23 cellular contexts compared by ENCODE assay signal in genomic region chr6:122567034-122567433, GRCh38. TPM values are rescaled to one million over a fixed set of nuclear protein-coding genes. Genes with fewer than 3 reads are reported as not detected.
"Had no signal": no experiment of that assay in that cellular context is flagged by ENCODE, and none has a peak within 500 bp of the region (broad histone marks: within the 10 kb centered on the region; RNA-seq: fewer than 3 reads in every experiment).

No MANE protein-coding gene starts in this region.

- H3K27me3 Mint-ChIP-seq: stimulated activated naive CD8-positive, alpha-beta T cell treated with anti-CD3 and anti-CD28 coated beads, Interleukin-15, Interleukin-2, amounts not matched to agents 100 ng/mL and 50 ng/mL, for 24 hours; type B pancreatic cell had no signal

- DNase-seq: activated CD4-positive, alpha-beta T cell treated with anti-CD3 and anti-CD28 coated beads for 4 hours; activated CD4-positive, alpha-beta T cell treated with anti-CD3 and anti-CD28 coated beads, Interleukin-2, amount 50 U/mL, for 48 hours; activated CD8-positive, alpha-beta memory T cell treated with anti-CD3 and anti-CD28 coated beads for 24 hours; activated effector memory CD4-positive, alpha-beta T cell treated with Interleukin-2 at 50 U/mL for 16 hours; activated naive CD4-positive, alpha-beta T cell treated with Interleukin-2 at 50 U/mL for 16 hours; dermis blood vessel endothelial cell; effector CD4-positive, alpha-beta T cell; foreskin keratinocyte; heart right ventricle; naive B cell; nucleus accumbens; pancreas; psoas muscle; sigmoid colon; small intestine; stimulated activated CD4-positive, alpha-beta T cell treated with anti-CD3 and anti-CD28 coated beads, Interleukin-4, amount 100 ng/mL, for 24 hours; uterus had no signal

- H3K36me3 Mint-ChIP-seq: stimulated activated effector memory CD8-positive, alpha-beta T cell treated with anti-CD3 and anti-CD28 coated beads, Interleukin-12 subunit alpha, Interleukin-12 subunit beta, amount 100 ng/mL, for 72 hours had no signal

- H3K27ac Mint-ChIP-seq: activated naive CD8-positive, alpha-beta T cell; mesothelial cell of epicardium; naive B cell; stimulated activated effector memory CD8-positive, alpha-beta T cell treated with anti-CD3 and anti-CD28 coated beads, Interleukin-12 subunit alpha, Interleukin-12 subunit beta, amount 100 ng/mL, for 72 hours; stimulated activated naive CD8-positive, alpha-beta T cell treated with anti-CD3 and anti-CD28 coated beads, Interleukin-15, Interleukin-2, amounts not matched to agents 100 ng/mL and 50 ng/mL, for 24 hours; type B pancreatic cell had no signal

- H3K4me1 Mint-ChIP-seq: naive B cell; stimulated activated effector memory CD8-positive, alpha-beta T cell treated with anti-CD3 and anti-CD28 coated beads, Interleukin-12 subunit alpha, Interleukin-12 subunit beta, amount 100 ng/mL, for 72 hours had no signal

- H3K4me3 Mint-ChIP-seq: activated naive CD8-positive, alpha-beta T cell; mesothelial cell of epicardium; naive B cell; neural crest cell; stimulated activated effector memory CD8-positive, alpha-beta T cell treated with anti-CD3 and anti-CD28 coated beads, Interleukin-12 subunit alpha, Interleukin-12 subunit beta, amount 100 ng/mL, for 72 hours; stimulated activated naive CD8-positive, alpha-beta T cell treated with anti-CD3 and anti-CD28 coated beads, Interleukin-15, Interleukin-2, amounts not matched to agents 100 ng/mL and 50 ng/mL, for 24 hours; type B pancreatic cell had no signal

- ATAC-seq: foreskin keratinocyte; heart right ventricle; pancreas; psoas muscle; stimulated activated effector memory CD8-positive, alpha-beta T cell treated with anti-CD3 and anti-CD28 coated beads, Interleukin-12 subunit alpha, Interleukin-12 subunit beta, amount 100 ng/mL, for 72 hours had no signal

RNA-seq across cellular contexts. Expression of gene PKIB, which starts 43.2 kb away (rescaled TPM):
- total RNA-seq: dermis blood vessel endothelial cell had no signal
